Comparison of ENCODE assay signal across 22 cellular contexts in the genomic region with DNA sequence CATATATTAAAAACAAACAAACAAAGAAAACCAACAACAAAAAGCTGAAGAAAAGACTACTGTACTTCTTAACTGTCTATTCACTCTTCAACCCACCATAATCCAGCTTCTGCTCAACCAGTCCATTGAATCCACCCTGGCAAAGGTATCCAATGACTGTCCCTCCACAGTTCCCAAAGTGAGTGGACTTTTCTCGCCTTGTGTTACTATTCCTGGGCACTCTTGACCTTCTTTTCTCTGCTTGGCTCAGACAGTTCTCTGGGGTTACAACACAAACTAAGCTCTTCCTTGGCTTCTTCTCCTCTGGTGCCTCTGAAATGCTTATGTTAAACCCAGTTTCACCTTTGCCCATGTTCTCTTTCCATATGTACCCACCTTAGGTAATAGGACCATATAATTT.
"Had no signal": no experiment of that assay in that cellular context is flagged by ENCODE, and none has a peak within 500 bp of the region (broad histone marks: within the 10 kb centered on the region; RNA-seq: fewer than 3 reads in every experiment).

No MANE protein-coding gene starts in this region.

- H3K4me3 ChIP-seq: coronary artery, esophagus squamous epithelium, gastroesophageal sphincter, heart left ventricle, hepatocyte, left lung, lower lobe of right lung had no signal

- ATAC-seq: effector memory CD8-positive, alpha-beta T cell; esophagus mucosa; foreskin keratinocyte; gastroesophageal sphincter; left lung; lower lobe of right lung; naive thymus-derived CD8-positive, alpha-beta T cell had no signal

- H3K36me3 ChIP-seq: esophagus squamous epithelium had no signal

- H3K27ac ChIP-seq: coronary artery, epithelial cell of prostate, esophagus squamous epithelium, foreskin keratinocyte, gastroesophageal sphincter, heart left ventricle, hepatocyte, left lung, lower lobe of right lung had no signal

- H3K27ac Mint-ChIP-seq: endodermal cell; naive thymus-derived CD8-positive, alpha-beta T cell had no signal

- H3K27me3 ChIP-seq: esophagus squamous epithelium, foreskin keratinocyte, gastroesophageal sphincter, heart left ventricle, hepatocyte, left lung had no signal

- DNase-seq: effector CD8-positive, alpha-beta T cell; effector memory CD8-positive, alpha-beta T cell; endodermal cell; erythroblast; esophagus squamous epithelium; foreskin keratinocyte; heart left ventricle; immature natural killer cell; islet precursor cell; kidney; kidney glomerular epithelial cell; left lung; lower lobe of right lung; mesendoderm; midbrain; naive B cell; naive thymus-derived CD8-positive, alpha-beta T cell had no signal

- H3K9me3 ChIP-seq: esophagus squamous epithelium, gastroesophageal sphincter, heart left ventricle, left lung, lower lobe of right lung had no signal

- H3K4me1 ChIP-seq: foreskin keratinocyte, left lung, lower lobe of right lung had no signal

- H3K27me3 Mint-ChIP-seq: effector memory CD8-positive, alpha-beta T cell; naive B cell; naive thymus-derived CD8-positive, alpha-beta T cell had no signal

- H3K4me3 Mint-ChIP-seq: effector memory CD8-positive, alpha-beta T cell; endodermal cell; immature natural killer cell; naive B cell; naive thymus-derived CD8-positive, alpha-beta T cell had no signal

- H3K9me3 Mint-ChIP-seq: effector memory CD8-positive, alpha-beta T cell; endodermal cell; immature natural killer cell; naive B cell; naive thymus-derived CD8-positive, alpha-beta T cell had no signal
